In genomic region chr17:40596261-40596919, GRCh38 we compare ENCODE assay signal across 9 cellular contexts. TPM values are rescaled to one million over a fixed set of nuclear protein-coding genes. Genes with fewer than 3 reads are reported as not detected.
A peak's percentile ranks its signal among the peaks of the same experiment; 100 is the strongest.
DNase-seq lines count a peak whose midpoint lies in the region; ATAC-seq, FAIRE-seq and TF ChIP-seq lines count a peak whose summit lies in the region.
"Had no signal": no experiment of that assay in that cellular context is flagged by ENCODE, and none has a peak within 500 bp of the region (broad histone marks: within the 10 kb centered on the region; RNA-seq: fewer than 3 reads in every experiment).

No MANE protein-coding gene starts in this region.

- no peaks in the 10 kb centered on the region for H3K9me2 ChIP-seq in Karpas-422 (replicated peaks; ENCODE audit: insufficient read depth, low read length)

- ATAC-seq in DND-41 (ENCODE audit: insufficient read depth, low read depth) (0 out of 3 replicates have a peak, but pooled peaks have one; percentile 9), T-helper 17 cell (no peak), HepG2 (peak; percentile 48; the same call in 2 of the 3 replicates), GM19023 (IDR thresholded peaks at IDR 0.05; ENCODE audit: unreplicated experiment) (no peak)

- H3K4me2 ChIP-seq in DND-41 (ENCODE audit: insufficient read depth, low read length) (no peak overlapping the region), Karpas-422 (ENCODE audit: low read depth, low read length, poor library complexity, severe bottlenecking) (peak overlapping the region; percentile 14), HepG2 (ENCODE audit: low read depth, low read length) (no peak overlapping the region)

- H3K4me1 ChIP-seq in DND-41 (ENCODE audit: insufficient read depth, low read length) (no peaks in the 10 kb centered on the region), Karpas-422 (ENCODE audit: low read length) (peaks cover 16% of the 10 kb centered on the region), HepG2 (ENCODE audit: insufficient read depth, low read length) (peaks cover 30% of the 10 kb centered on the region)

- no TSS peak for BruUV-seq in HepG2 (replicated peaks; lab: Mats Ljungman, UMichigan)

- H3K27ac ChIP-seq in DND-41 (ENCODE audit: low read length): no peak overlapping the region
- H3K27ac ChIP-seq in Karpas-422 (ENCODE audit: low read length): no peak overlapping the region
- H3K27ac ChIP-seq in HepG2 (ENCODE audit: extremely low read length, insufficient read depth, low read length): no peak overlapping the region
- H3K27ac ChIP-seq: ascending aorta had no signal

- TF ChIP-seq CTCF in DND-41 (IDR thresholded peaks at IDR 0.05; ENCODE audit: borderline replicate concordance, extremely low read depth, low read length, poor library complexity, severe bottlenecking) (no peak), HepG2 (CRISPR knock-in tag; IDR thresholded peaks at IDR 0.05) (no peak)

- DNase-seq in DND-41 (no peak), Karpas-422 (peak; percentile 68), T-helper 17 cell (no peak), HepG2 (ENCODE audit: low spot score) (peak; percentile 62), middle frontal gyrus (ENCODE audit: extremely low spot score, low spot score) (no peak)
- DNase-seq in stimulated activated CD8-positive, alpha-beta memory T cell treated with anti-CD3 and anti-CD28 coated beads, Interleukin-4, amount 100 ng/mL, for 48 hours: no peak
- DNase-seq: NCI-H187 treated with DMSO at 0.1 percent for 48 hours had no signal

- no peak for TF ChIP-seq EP300 in HepG2 (IDR thresholded peaks at IDR 0.05; ENCODE audit: low read depth in 2 of 2, low read length in 2 of 2)
- no peak for TF ChIP-seq EP300 in HepG2 (CRISPR knock-in tag; IDR thresholded peaks at IDR 0.05; ENCODE audit: borderline replicate concordance)

- POLR2A ChIA-PET in HepG2 (lab: Yijun Ruan, JAX): no interaction called here

- CTCF ChIA-PET in HepG2 (lab: Yijun Ruan, JAX; ENCODE audit: low intra/inter-chr PET ratio, low total read pairs): no interaction called here

- H3K36me3 ChIP-seq in DND-41 (ENCODE audit: insufficient read depth, low read length) (no peaks in the 10 kb centered on the region), Karpas-422 (ENCODE audit: insufficient read depth, low read length) (no peaks in the 10 kb centered on the region), HepG2 (replicated peaks in 1 of 2; ENCODE audit: control insufficient read depth in 1 of 2, insufficient read depth in 2 of 2, low read length in 2 of 2) (no peaks in the 10 kb centered on the region)
- H3K36me3 ChIP-seq: ascending aorta had no signal

- H3K27ac Mint-ChIP-seq in T-helper 17 cell: peak overlapping the region; percentile 100

- peak; percentile 37 for FAIRE-seq in HepG2 (lab: Jason Lieb, UNC)

- H4K20me1 ChIP-seq in DND-41 (ENCODE audit: insufficient read depth, low read length) (no peaks in the 10 kb centered on the region), Karpas-422 (ENCODE audit: insufficient read depth, low read depth, low read length) (no peaks in the 10 kb centered on the region), HepG2 (ENCODE audit: insufficient read depth, low read length) (no peaks in the 10 kb centered on the region)

- peaks cover 45% of the 10 kb centered on the region for H3K4me1 Mint-ChIP-seq in T-helper 17 cell

- H3K36me3 Mint-ChIP-seq in T-helper 17 cell (ENCODE audit: low read depth): no peaks in the 10 kb centered on the region

- WGBS in HepG2 (ENCODE audit: low lambda C conversion rate): 47% methylated on average over 7 of the region's 7 CpGs

- no peaks in the 10 kb centered on the region for H3K27me3 Mint-ChIP-seq in T-helper 17 cell

- H3K4me3 ChIP-seq in DND-41 (ENCODE audit: low read depth in 1 of 2, low read length in 2 of 2) (no peak overlapping the region), Karpas-422 (ENCODE audit: low read length) (no peak overlapping the region), HepG2 (replicated peaks in 1 of 3; ENCODE audit: insufficient read depth in 1 of 3, low read depth in 2 of 3, low read length in 3 of 3) (no peak overlapping the region)
- H3K4me3 ChIP-seq: ascending aorta had no signal

- H3K4me3 Mint-ChIP-seq in T-helper 17 cell: no peak overlapping the region

- in situ Hi-C loops in HepG2 (cut with HindIII; ENCODE audit: extremely low pct_ligation_motif_present, low pct_unique_long_range_greater_than_20kb): no loop called here

- no peak for TF ChIP-seq RAD21 in HepG2 (CRISPR knock-in tag; IDR thresholded peaks at IDR 0.05)

- H3K79me2 ChIP-seq in DND-41 (ENCODE audit: insufficient read depth, low read length) (no peaks in the 10 kb centered on the region), Karpas-422 (ENCODE audit: low read length) (no peaks in the 10 kb centered on the region), HepG2 (ENCODE audit: insufficient read depth, low read length) (no peaks in the 10 kb centered on the region)

- no peak for TF ChIP-seq POLR2A in HepG2 (IDR thresholded peaks at IDR 0.05; ENCODE audit: insufficient read depth in 1 of 2, low read depth in 2 of 2, low read length in 2 of 2)

- intact Hi-C loops in HepG2 (cut with micrococcal nuclease; ENCODE audit: unreplicated experiment): no loop called here

- H3K27me3 ChIP-seq in DND-41 (ENCODE audit: insufficient read depth, low read length, poor library complexity) (no peaks in the 10 kb centered on the region), Karpas-422 (ENCODE audit: low read length) (no peaks in the 10 kb centered on the region), HepG2 (ENCODE audit: control insufficient read depth in 1 of 2, insufficient read depth in 2 of 2, low read length in 2 of 2) (peaks cover 0 to 3% of the 10 kb centered on the region in 2 experiments; a peak in 1 of 5 replicates)
- H3K27me3 ChIP-seq: ascending aorta had no signal

- no peak overlapping the region for H2AFZ ChIP-seq in DND-41 (ENCODE audit: low read depth, low read length)
- H2AFZ ChIP-seq in Karpas-422 (ENCODE audit: low read length): no peak overlapping the region
- no peak overlapping the region for H2AFZ ChIP-seq in HepG2 (ENCODE audit: low read length)

- no peaks in the 10 kb centered on the region for H3K9me3 ChIP-seq in DND-41 (ENCODE audit: insufficient read depth, low read length, severe bottlenecking)
- H3K9me3 ChIP-seq in Karpas-422 (ENCODE audit: low read length): no peaks in the 10 kb centered on the region
- no peaks in the 10 kb centered on the region for H3K9me3 ChIP-seq in T-helper 17 cell (ENCODE audit: control insufficient read depth, low read length, poor library complexity, severe bottlenecking)
- H3K9me3 ChIP-seq in HepG2 (ENCODE audit: low read length): no peaks in the 10 kb centered on the region
- H3K9me3 ChIP-seq: ascending aorta had no signal

- H3K9ac ChIP-seq in DND-41 (ENCODE audit: low read depth, low read length) (no peak overlapping the region), Karpas-422 (ENCODE audit: low read length) (no peak overlapping the region), HepG2 (ENCODE audit: insufficient read depth, low read depth, low read length) (no peak overlapping the region)

RNA-seq across cellular contexts. Expression of gene CCR7, which starts 31.1 kb away (rescaled TPM):
- total RNA-seq in Karpas-422 (2014; rRNA removed; shearing (Covaris generic); ENCODE audit: low replicate concordance): not detected in 2 replicates
- total RNA-seq in T-helper 17 cell (100 to 1,000 TPM; 165 to 182 TPM), HepG2 (2016; rRNA removed; fragmentation: Illumina TruSeq; extraction: Trizol) (0.04 TPM in 1 of 2 replicates, not detected in the other)
- total RNA-seq in HepG2 (2016; cell fraction: cytosol; rRNA removed; fragmentation: Illumina TruSeq; extraction: Trizol; ENCODE audit: low read depth): not detected in 2 replicates
- total RNA-seq in HepG2 (2016; cell fraction: insoluble cytoplasmic fraction; rRNA removed; fragmentation: Illumina TruSeq; extraction: Trizol): 0.09 TPM in 1 of 2 replicates, not detected in the other
- not detected in 2 replicates for total RNA-seq in HepG2 (2016; cell fraction: membrane; rRNA removed; fragmentation: Illumina TruSeq; extraction: Trizol)
- not detected in 2 replicates for total RNA-seq in HepG2 (2016; cell fraction: nucleus; rRNA removed; fragmentation: Illumina TruSeq; extraction: Trizol)
- 0.53 and 0.55 TPM in 2 replicates for polyA plus RNA-seq in HepG2 (2011; rRNA removed)
- polyA plus RNA-seq in HepG2 (2011; cell fraction: cytosol; rRNA removed): 0.59 and 0.70 TPM in 2 replicates
- 0.31 and 1.1 TPM in 2 replicates for polyA plus RNA-seq in HepG2 (2011; cell fraction: nucleus; rRNA removed)
- polyA plus RNA-seq in HepG2 (2012): 1.1 and 1.5 TPM in 2 replicates
- not detected in 2 replicates for polyA plus RNA-seq in HepG2 (2016; cell fraction: cytosol; fragmentation: Illumina TruSeq; extraction: Trizol; ENCODE audit: low read depth)
- not detected in 2 replicates for polyA plus RNA-seq in HepG2 (2016; cell fraction: insoluble cytoplasmic fraction; fragmentation: Illumina TruSeq; extraction: Trizol; ENCODE audit: low read depth)
- polyA plus RNA-seq in HepG2 (2016; cell fraction: membrane; fragmentation: Illumina TruSeq; extraction: Trizol; ENCODE audit: low read depth): not detected in 2 replicates
- polyA plus RNA-seq in HepG2 (2016; cell fraction: nucleus; fragmentation: Illumina TruSeq; extraction: Trizol; ENCODE audit: insufficient read depth, low read depth): not detected in 2 replicates
- 1.4 and 3.5 TPM in 2 replicates for polyA minus RNA-seq in HepG2 (2011; rRNA and poly(A)+ RNA removed; ENCODE audit: low replicate concordance)
- polyA minus RNA-seq in HepG2 (2011; cell fraction: cytosol; rRNA and poly(A)+ RNA removed): 0.40 TPM in 1 of 2 replicates, not detected in the other
- polyA minus RNA-seq in HepG2 (2011; cell fraction: nucleus; rRNA and poly(A)+ RNA removed): 0.37 TPM in 1 of 2 replicates, not detected in the other
- total RNA-seq: ascending aorta had no signal

RNA-seq across cellular contexts. Expression of gene SMARCE1, which starts 51.2 kb away (rescaled TPM):
- 68.6 and 72.2 TPM in 2 replicates for total RNA-seq in Karpas-422 (2014; rRNA removed; shearing (Covaris generic); ENCODE audit: low replicate concordance)
- total RNA-seq in T-helper 17 cell: 10 to 100 TPM; 60.0 to 77.5 TPM
- 127 and 168 TPM in 2 replicates for total RNA-seq in HepG2 (2016; rRNA removed; fragmentation: Illumina TruSeq; extraction: Trizol)
- total RNA-seq in HepG2 (2016; cell fraction: cytosol; rRNA removed; fragmentation: Illumina TruSeq; extraction: Trizol; ENCODE audit: low read depth): 29.3 and 32.5 TPM in 2 replicates
- 131 and 158 TPM in 2 replicates for total RNA-seq in HepG2 (2016; cell fraction: insoluble cytoplasmic fraction; rRNA removed; fragmentation: Illumina TruSeq; extraction: Trizol)
- 43.0 and 52.4 TPM in 2 replicates for total RNA-seq in HepG2 (2016; cell fraction: membrane; rRNA removed; fragmentation: Illumina TruSeq; extraction: Trizol)
- total RNA-seq in HepG2 (2016; cell fraction: nucleus; rRNA removed; fragmentation: Illumina TruSeq; extraction: Trizol): 127 and 130 TPM in 2 replicates
- 34.6 and 43.5 TPM in 2 replicates for polyA plus RNA-seq in HepG2 (2011; rRNA removed)
- polyA plus RNA-seq in HepG2 (2011; cell fraction: cytosol; rRNA removed): 18.5 and 25.3 TPM in 2 replicates
- polyA plus RNA-seq in HepG2 (2011; cell fraction: nucleus; rRNA removed): 28.3 and 35.1 TPM in 2 replicates
- 73.1 and 98.6 TPM in 2 replicates for polyA plus RNA-seq in HepG2 (2012)
- 23.9 and 24.7 TPM in 2 replicates for polyA plus RNA-seq in HepG2 (2016; cell fraction: cytosol; fragmentation: Illumina TruSeq; extraction: Trizol; ENCODE audit: low read depth)
- polyA plus RNA-seq in HepG2 (2016; cell fraction: insoluble cytoplasmic fraction; fragmentation: Illumina TruSeq; extraction: Trizol; ENCODE audit: low read depth): 212 and 228 TPM in 2 replicates
- 29.4 and 33.5 TPM in 2 replicates for polyA plus RNA-seq in HepG2 (2016; cell fraction: membrane; fragmentation: Illumina TruSeq; extraction: Trizol; ENCODE audit: low read depth)
- polyA plus RNA-seq in HepG2 (2016; cell fraction: nucleus; fragmentation: Illumina TruSeq; extraction: Trizol; ENCODE audit: insufficient read depth, low read depth): 131 and 136 TPM in 2 replicates
- polyA minus RNA-seq in HepG2 (2011; rRNA and poly(A)+ RNA removed; ENCODE audit: low replicate concordance): 17.7 and 44.6 TPM in 2 replicates
- polyA minus RNA-seq in HepG2 (2011; cell fraction: cytosol; rRNA and poly(A)+ RNA removed): 18.0 and 20.6 TPM in 2 replicates
- 170 and 179 TPM in 2 replicates for polyA minus RNA-seq in HepG2 (2011; cell fraction: nucleus; rRNA and poly(A)+ RNA removed)

Comparison
In these comparisons a context has a peak if more than half of its experiments do, and no peak if none do; other contexts are left out.
1. ATAC-seq: peak in DND-41 (single experiment) and HepG2 (single experiment); none in T-helper 17 cell (single experiment) and GM19023 (single experiment).
2. DNase-seq: peak in Karpas-422 (single experiment) and HepG2 (single experiment); none in DND-41 (single experiment), T-helper 17 cell (0 of 3), stimulated activated CD8-positive, alpha-beta memory T cell treated with anti-CD3 and anti-CD28 coated beads, Interleukin-4, amount 100 ng/mL, for 48 hours (single experiment) and middle frontal gyrus (single experiment).
3. RNA of gene CCR7, which starts 31.1 kb away (total RNA-seq): 165 to 182 TPM in T-helper 17 cell; 0.04 to 0.09 TPM in HepG2 and not detected in Karpas-422; every median in the first group is over 100 times any median in the second.